ENCODE assay signal across 8 cellular contexts in the genomic region with DNA sequence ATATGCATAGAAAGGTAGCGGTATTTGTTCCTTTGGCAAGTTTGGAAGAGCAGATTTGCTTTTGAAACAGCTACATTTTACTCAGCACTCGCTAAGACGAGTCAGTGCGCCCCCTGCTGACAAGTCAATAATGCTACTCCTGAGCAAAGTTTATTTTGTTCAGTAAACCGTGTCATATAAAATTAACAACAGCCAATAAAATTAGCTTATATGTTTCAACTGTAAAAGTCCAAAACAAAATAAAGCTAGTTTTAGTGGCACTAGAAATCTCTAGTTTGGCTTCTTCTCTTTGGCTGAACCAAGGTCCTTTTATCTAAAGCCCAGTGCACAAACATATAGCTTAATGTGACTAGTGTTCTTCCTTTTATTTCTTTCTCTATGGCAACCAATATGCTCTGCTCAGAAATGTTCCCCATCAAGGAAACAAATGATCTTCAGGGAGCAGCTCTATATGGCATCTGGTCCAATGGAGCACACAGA. TPM values are rescaled to one million over a fixed set of nuclear protein-coding genes. Genes with fewer than 3 reads are reported as not detected.
A peak's percentile ranks its signal among the peaks of the same experiment; 100 is the strongest.
DNase-seq lines count a peak whose midpoint lies in the region; ATAC-seq lines count a peak whose summit lies in the region.

No MANE protein-coding gene starts in this region.

- peak; percentile 53 for DNase-seq in NCI-H1436 (lab: John Stamatoyannopoulos, UW)
- no peak for DNase-seq in NCI-H1436 treated with DMSO at 0.1 percent for 48 hours (lab: John Stamatoyannopoulos, UW)
- peak; percentile 82 for DNase-seq in NCI-H526 treated with DMSO at 0.1 percent for 48 hours (lab: John Stamatoyannopoulos, UW)
- peak; percentile 36 for DNase-seq in activated T-cell treated with anti-CD3 and anti-CD28 coated beads, Interleukin-2, amount 50 U/mL, for 1 hour
- peak; percentile 91 for DNase-seq in globus pallidus (ENCODE audit: low spot score)
- DNase-seq in renal cortical epithelial cell (ENCODE audit: low read depth) = peak; percentile 81

- ATAC-seq in HG02798 (IDR thresholded peaks at IDR 0.05; ENCODE audit: poor library complexity, unreplicated experiment) = peak; percentile 37
- no peak for ATAC-seq in GM21423 (IDR thresholded peaks at IDR 0.05; ENCODE audit: unreplicated experiment)

RNA-seq across cellular contexts. Expression of gene POU3F3, which starts 4.3 kb away (rescaled TPM):
- 32.8 and 81.9 TPM in 2 replicates for total RNA-seq in renal cortical epithelial cell
